Comparison of ENCODE assay signal across 1 cellular context in genomic region chr19:38336638-38337359, GRCh38.
A peak's percentile ranks its signal among the peaks of the same experiment; 100 is the strongest.
TF ChIP-seq lines count a peak whose summit lies in the region.

No MANE protein-coding gene starts in this region.

TF ChIP-seq in GM12878, 131 proteins besides CTCF, POLR2A, EP300 and RAD21 (continued from another document):
- TF ChIP-seq, protein P1, sequence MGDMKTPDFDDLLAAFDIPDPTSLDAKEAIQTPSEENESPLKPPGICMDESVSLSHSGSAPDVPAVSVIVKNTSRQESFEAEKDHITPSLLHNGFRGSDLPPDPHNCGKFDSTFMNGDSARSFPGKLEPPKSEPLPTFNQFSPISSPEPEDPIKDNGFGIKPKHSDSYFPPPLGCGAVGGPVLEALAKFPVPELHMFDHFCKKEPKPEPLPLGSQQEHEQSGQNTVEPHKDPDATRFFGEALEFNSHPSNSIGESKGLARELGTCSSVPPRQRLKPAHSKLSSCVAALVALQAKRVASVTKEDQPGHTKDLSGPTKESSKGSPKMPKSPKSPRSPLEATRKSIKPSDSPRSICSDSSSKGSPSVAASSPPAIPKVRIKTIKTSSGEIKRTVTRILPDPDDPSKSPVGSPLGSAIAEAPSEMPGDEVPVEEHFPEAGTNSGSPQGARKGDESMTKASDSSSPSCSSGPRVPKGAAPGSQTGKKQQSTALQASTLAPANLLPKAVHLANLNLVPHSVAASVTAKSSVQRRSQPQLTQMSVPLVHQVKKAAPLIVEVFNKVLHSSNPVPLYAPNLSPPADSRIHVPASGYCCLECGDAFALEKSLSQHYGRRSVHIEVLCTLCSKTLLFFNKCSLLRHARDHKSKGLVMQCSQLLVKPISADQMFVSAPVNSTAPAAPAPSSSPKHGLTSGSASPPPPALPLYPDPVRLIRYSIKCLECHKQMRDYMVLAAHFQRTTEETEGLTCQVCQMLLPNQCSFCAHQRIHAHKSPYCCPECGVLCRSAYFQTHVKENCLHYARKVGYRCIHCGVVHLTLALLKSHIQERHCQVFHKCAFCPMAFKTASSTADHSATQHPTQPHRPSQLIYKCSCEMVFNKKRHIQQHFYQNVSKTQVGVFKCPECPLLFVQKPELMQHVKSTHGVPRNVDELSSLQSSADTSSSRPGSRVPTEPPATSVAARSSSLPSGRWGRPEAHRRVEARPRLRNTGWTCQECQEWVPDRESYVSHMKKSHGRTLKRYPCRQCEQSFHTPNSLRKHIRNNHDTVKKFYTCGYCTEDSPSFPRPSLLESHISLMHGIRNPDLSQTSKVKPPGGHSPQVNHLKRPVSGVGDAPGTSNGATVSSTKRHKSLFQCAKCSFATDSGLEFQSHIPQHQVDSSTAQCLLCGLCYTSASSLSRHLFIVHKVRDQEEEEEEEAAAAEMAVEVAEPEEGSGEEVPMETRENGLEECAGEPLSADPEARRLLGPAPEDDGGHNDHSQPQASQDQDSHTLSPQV (IDR thresholded peaks at IDR 0.05), result no peak
- TF ChIP-seq, protein P2, sequence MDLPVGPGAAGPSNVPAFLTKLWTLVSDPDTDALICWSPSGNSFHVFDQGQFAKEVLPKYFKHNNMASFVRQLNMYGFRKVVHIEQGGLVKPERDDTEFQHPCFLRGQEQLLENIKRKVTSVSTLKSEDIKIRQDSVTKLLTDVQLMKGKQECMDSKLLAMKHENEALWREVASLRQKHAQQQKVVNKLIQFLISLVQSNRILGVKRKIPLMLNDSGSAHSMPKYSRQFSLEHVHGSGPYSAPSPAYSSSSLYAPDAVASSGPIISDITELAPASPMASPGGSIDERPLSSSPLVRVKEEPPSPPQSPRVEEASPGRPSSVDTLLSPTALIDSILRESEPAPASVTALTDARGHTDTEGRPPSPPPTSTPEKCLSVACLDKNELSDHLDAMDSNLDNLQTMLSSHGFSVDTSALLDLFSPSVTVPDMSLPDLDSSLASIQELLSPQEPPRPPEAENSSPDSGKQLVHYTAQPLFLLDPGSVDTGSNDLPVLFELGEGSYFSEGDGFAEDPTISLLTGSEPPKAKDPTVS (IDR thresholded peaks at IDR 0.05; ENCODE audit: low read depth, low read length), result no peak
- TF ChIP-seq HDAC2 (IDR thresholded peaks at IDR 0.05) (no peak), MYC (IDR thresholded peaks at IDR 0.05; ENCODE audit: insufficient read depth, insufficient read length, insufficient replicate concordance, low read length, severe bottlenecking) (no peak), PAX5 (IDR thresholded peaks at IDR 0.05; ENCODE audit: borderline replicate concordance, low read depth, low read length) (peak; percentile 85), PML (IDR thresholded peaks at IDR 0.05; ENCODE audit: low read length) (no peak), NRF1 (conservative IDR thresholded peaks at IDR 0.05; ENCODE audit: low read depth, low read length) (no peak), PBX3 (IDR thresholded peaks at IDR 0.05; ENCODE audit: insufficient replicate concordance, low read depth, low read length) (no peak), ASH2L (IDR thresholded peaks at IDR 0.05; ENCODE audit: borderline replicate concordance, low read depth) (no peak), CHD2 (IDR thresholded peaks at IDR 0.05; ENCODE audit: borderline replicate concordance, low read depth, low read length) (no peak), SREBF1 (IDR thresholded peaks at IDR 0.05; ENCODE audit: low read length) (no peak), MXI1 (IDR thresholded peaks at IDR 0.05; ENCODE audit: low read depth, low read length) (peak; percentile 80; the same call in 1 of the 2 replicates), CHD4 (IDR thresholded peaks at IDR 0.05) (no peak), MEF2B (IDR thresholded peaks at IDR 0.05; ENCODE audit: partially characterized antibody, poor library complexity, severe bottlenecking) (no peak), FOS (IDR thresholded peaks at IDR 0.05; ENCODE audit: borderline replicate concordance, extremely low read depth, insufficient read length) (no peak), NBN (IDR thresholded peaks at IDR 0.05) (peak; percentile 88), NR2C2 (IDR thresholded peaks at IDR 0.05; ENCODE audit: borderline replicate concordance, control insufficient read depth, insufficient read length, low read depth) (no peak), BCLAF1 (IDR thresholded peaks at IDR 0.05) (no peak), ZNF384 (IDR thresholded peaks at IDR 0.05; ENCODE audit: borderline replicate concordance, low read depth, low read length) (no peak), FOXM1 (IDR thresholded peaks at IDR 0.05; ENCODE audit: low read depth, low read length) (no peak), SMC3 (IDR thresholded peaks at IDR 0.05; ENCODE audit: borderline replicate concordance, low read length) (no peak), SRF (IDR thresholded peaks at IDR 0.05; ENCODE audit: low read depth in 2 of 2, low read length in 2 of 2) (no peak), CUX1 (IDR thresholded peaks at IDR 0.05; ENCODE audit: insufficient replicate concordance, low read depth, low read length) (no peak), MYB (IDR thresholded peaks at IDR 0.05; ENCODE audit: borderline replicate concordance, low read depth, low read length) (no peak), ZBED1 (IDR thresholded peaks at IDR 0.05; ENCODE audit: borderline replicate concordance) (no peak), CHD1 (IDR thresholded peaks at IDR 0.05; ENCODE audit: low read depth, low read length) (no peak), NR2C1 (IDR thresholded peaks at IDR 0.05) (no peak), HDAC6 (IDR thresholded peaks at IDR 0.05; ENCODE audit: unreplicated experiment) (no peak), MTA2 (IDR thresholded peaks at IDR 0.05; ENCODE audit: low read depth) (peak; percentile 54), SIN3A (IDR thresholded peaks at IDR 0.05; ENCODE audit: low read depth, low read length) (0 out of 2 replicates have a peak, but pooled peaks have one; percentile 45), STAT1 (conservative IDR thresholded peaks at IDR 0.05) (no peak), IKZF2 (IDR thresholded peaks at IDR 0.05) (no peak), TCF12 (IDR thresholded peaks at IDR 0.05; ENCODE audit: low read depth, low read length) (no peak), HDGF (IDR thresholded peaks at IDR 0.05) (peak; percentile 97), GABPA (IDR thresholded peaks at IDR 0.05; ENCODE audit: low read depth) (no peak), KDM1A (IDR thresholded peaks at IDR 0.05; ENCODE audit: borderline replicate concordance) (no peak)
- TF ChIP-seq, protein P3, sequence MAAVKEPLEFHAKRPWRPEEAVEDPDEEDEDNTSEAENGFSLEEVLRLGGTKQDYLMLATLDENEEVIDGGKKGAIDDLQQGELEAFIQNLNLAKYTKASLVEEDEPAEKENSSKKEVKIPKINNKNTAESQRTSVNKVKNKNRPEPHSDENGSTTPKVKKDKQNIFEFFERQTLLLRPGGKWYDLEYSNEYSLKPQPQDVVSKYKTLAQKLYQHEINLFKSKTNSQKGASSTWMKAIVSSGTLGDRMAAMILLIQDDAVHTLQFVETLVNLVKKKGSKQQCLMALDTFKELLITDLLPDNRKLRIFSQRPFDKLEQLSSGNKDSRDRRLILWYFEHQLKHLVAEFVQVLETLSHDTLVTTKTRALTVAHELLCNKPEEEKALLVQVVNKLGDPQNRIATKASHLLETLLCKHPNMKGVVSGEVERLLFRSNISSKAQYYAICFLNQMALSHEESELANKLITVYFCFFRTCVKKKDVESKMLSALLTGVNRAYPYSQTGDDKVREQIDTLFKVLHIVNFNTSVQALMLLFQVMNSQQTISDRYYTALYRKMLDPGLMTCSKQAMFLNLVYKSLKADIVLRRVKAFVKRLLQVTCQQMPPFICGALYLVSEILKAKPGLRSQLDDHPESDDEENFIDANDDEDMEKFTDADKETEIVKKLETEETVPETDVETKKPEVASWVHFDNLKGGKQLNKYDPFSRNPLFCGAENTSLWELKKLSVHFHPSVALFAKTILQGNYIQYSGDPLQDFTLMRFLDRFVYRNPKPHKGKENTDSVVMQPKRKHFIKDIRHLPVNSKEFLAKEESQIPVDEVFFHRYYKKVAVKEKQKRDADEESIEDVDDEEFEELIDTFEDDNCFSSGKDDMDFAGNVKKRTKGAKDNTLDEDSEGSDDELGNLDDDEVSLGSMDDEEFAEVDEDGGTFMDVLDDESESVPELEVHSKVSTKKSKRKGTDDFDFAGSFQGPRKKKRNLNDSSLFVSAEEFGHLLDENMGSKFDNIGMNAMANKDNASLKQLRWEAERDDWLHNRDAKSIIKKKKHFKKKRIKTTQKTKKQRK (IDR thresholded peaks at IDR 0.05; ENCODE audit: low read depth, low read length), result no peak
TF ChIP-seq in GM12878: peak in this region for 15.
